In the genomic region with DNA sequence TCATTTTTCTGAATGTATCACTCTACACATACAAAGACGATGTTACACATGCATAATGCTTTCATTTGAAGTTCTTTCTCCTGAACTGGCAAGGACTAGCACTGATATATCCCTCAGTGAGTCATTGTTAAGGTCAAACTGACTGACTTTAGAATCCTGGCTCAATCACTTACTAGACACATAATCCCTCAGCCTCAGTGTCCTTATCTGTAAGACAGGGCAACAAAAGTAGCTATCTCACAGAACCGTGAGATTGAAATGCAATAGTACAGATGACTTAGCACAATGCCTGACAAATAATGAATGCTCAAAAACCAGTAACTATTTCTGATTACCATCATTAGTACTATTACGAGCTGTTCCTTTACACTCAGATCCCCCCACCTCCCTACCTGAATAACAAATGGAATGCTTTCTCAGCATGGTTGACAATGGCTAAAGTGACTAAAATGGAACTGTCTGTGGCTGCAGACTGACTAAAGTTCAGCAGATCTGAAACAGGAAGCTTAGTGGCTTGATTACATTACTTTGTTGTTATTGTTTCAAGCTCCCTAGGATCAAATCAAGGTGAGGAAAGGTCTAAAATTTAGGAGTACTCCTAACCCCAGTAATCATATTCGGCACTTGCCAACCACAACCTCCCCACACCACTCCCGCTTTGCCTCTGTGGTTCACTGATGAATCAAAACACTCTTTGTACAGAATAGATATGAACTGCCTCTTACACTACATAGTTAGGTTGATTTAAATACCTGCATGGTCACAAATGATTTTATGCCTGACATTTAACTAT, we compare ENCODE assay signal across 9 cellular contexts. TPM values are rescaled to one million over a fixed set of nuclear protein-coding genes. Genes with fewer than 3 reads are reported as not detected.
DNase-seq lines count a peak whose midpoint lies in the region; ATAC-seq and TF ChIP-seq lines count a peak whose summit lies in the region.
"Had no signal": no experiment of that assay in that cellular context is flagged by ENCODE, and none has a peak within 500 bp of the region (broad histone marks: within the 10 kb centered on the region; RNA-seq: fewer than 3 reads in every experiment).

No MANE protein-coding gene starts in this region.

- H3K27me3 ChIP-seq in OCI-LY3 (ENCODE audit: low read depth, low read length) = no peaks in the 10 kb centered on the region
- H3K27me3 ChIP-seq in H9 (ENCODE audit: insufficient read depth, low read length) = no peaks in the 10 kb centered on the region
- H3K27me3 ChIP-seq in colonic mucosa = no peaks in the 10 kb centered on the region
- H3K27me3 ChIP-seq: heart right ventricle had no signal

- no peak overlapping the region for H3K4ac ChIP-seq in H9 (ENCODE audit: low read depth, low read length)

- no peaks in the 10 kb centered on the region for H3K9me3 ChIP-seq in OCI-LY3 (ENCODE audit: insufficient read depth, low read length)
- no peaks in the 10 kb centered on the region for H3K9me3 ChIP-seq in H9 (ENCODE audit: control insufficient read depth, low read depth, low read length)
- H3K9me3 ChIP-seq in colonic mucosa = no peaks in the 10 kb centered on the region
- H3K9me3 ChIP-seq: heart right ventricle had no signal

- H4K8ac ChIP-seq in H9 (replicated peaks; ENCODE audit: insufficient read length, low read depth, low read length) = no peak overlapping the region

- H2BK120ac ChIP-seq in H9 (ENCODE audit: low read depth, low read length, poor library complexity, severe bottlenecking) = no peak overlapping the region

- no peak overlapping the region for H4K5ac ChIP-seq in H9 (ENCODE audit: insufficient read length, low read depth, low read length)

- H3K56ac ChIP-seq in H9 (ENCODE audit: insufficient read length, low read depth, low read length) = no peak overlapping the region

- H2BK20ac ChIP-seq in H9 (ENCODE audit: low read depth, low read length, poor library complexity, severe bottlenecking) = no peak overlapping the region

- no peak overlapping the region for H3K23ac ChIP-seq in H9 (ENCODE audit: insufficient read length, low read depth, low read length)

- no peak overlapping the region for H2AK5ac ChIP-seq in H9 (ENCODE audit: insufficient read length, low read length)

- no peak overlapping the region for H3T11ph ChIP-seq in H9 (ENCODE audit: low read length)

- H4K91ac ChIP-seq in H9 (ENCODE audit: insufficient read length, low read depth, low read length) = no peak overlapping the region

- H3K18ac ChIP-seq in H9 (ENCODE audit: insufficient read length, low read depth, low read length) = no peak overlapping the region

- no peak overlapping the region for H3K4me3 Mint-ChIP-seq in H9

- H3K27me3 Mint-ChIP-seq in H9 (ENCODE audit: low read depth) = no peaks in the 10 kb centered on the region

- H3K79me2 ChIP-seq in OCI-LY3 (ENCODE audit: low read length) (no peaks in the 10 kb centered on the region), H9 (ENCODE audit: insufficient read depth, low read length) (no peaks in the 10 kb centered on the region)

- H3K4me2 ChIP-seq in OCI-LY3 (ENCODE audit: low read length) (peak overlapping the region; percentile 40), H9 (ENCODE audit: insufficient read depth, insufficient read length, low read length) (no peak overlapping the region)

- peak overlapping the region in 1 of 3 experiments; percentile 1; a peak in 1 of 7 replicates for H3K27ac Mint-ChIP-seq in H9

- ATAC-seq in GM18519 (IDR thresholded peaks at IDR 0.05; ENCODE audit: low FRiP score, unreplicated experiment) = peak; percentile 56
- peak; percentile 74 for ATAC-seq in GM21825 (IDR thresholded peaks at IDR 0.05; ENCODE audit: unreplicated experiment)

- H2AFZ ChIP-seq in OCI-LY3 (ENCODE audit: low read depth, low read length) (no peak overlapping the region), H9 (ENCODE audit: low read length) (no peak overlapping the region)

- no peak overlapping the region for H2BK12ac ChIP-seq in H9 (ENCODE audit: insufficient read length, low read depth, low read length)

- TF ChIP-seq CTCF in OCI-LY3 (IDR thresholded peaks at IDR 0.05; ENCODE audit: low read depth, low read length) = no peak
- TF ChIP-seq CTCF in foreskin fibroblast (IDR thresholded peaks at IDR 0.05; ENCODE audit: low read depth, low read length) = no peak
- TF ChIP-seq CTCF in H9 (conservative IDR thresholded peaks at IDR 0.05) = no peak
- TF ChIP-seq CTCF in colonic mucosa (IDR thresholded peaks at IDR 0.05) = no peak

- no peak overlapping the region for H3K14ac ChIP-seq in H9 (ENCODE audit: insufficient read depth, low read length)

- H3K4me1 Mint-ChIP-seq in H9 = peaks cover 8 to 10% of the 10 kb centered on the region in 2 experiments

- H3K9ac ChIP-seq in OCI-LY3 (ENCODE audit: low read length) = no peak overlapping the region
- no peak overlapping the region for H3K9ac ChIP-seq in H9 (ENCODE audit: extremely low read depth, insufficient read length, low read length)
- no peak overlapping the region for H3K9ac ChIP-seq in colonic mucosa (ENCODE audit: low read depth in 2 of 2, low read length in 2 of 2)

- H3K27ac ChIP-seq in OCI-LY3 (ENCODE audit: low read length) = no peak overlapping the region
- no peak overlapping the region for H3K27ac ChIP-seq in H9 (ENCODE audit: insufficient read length, low read depth, low read length)
- H3K27ac ChIP-seq in colonic mucosa = no peak overlapping the region
- H3K27ac ChIP-seq: heart right ventricle had no signal

- DNase-seq in foreskin fibroblast = peak; percentile 4 to 46
- no peak for DNase-seq in H9
- no peak for DNase-seq in NK-92 (lab: John Stamatoyannopoulos, UW; ENCODE audit: unreplicated experiment)
- DNase-seq in NCI-H82 treated with DMSO at 0.1 percent for 48 hours (lab: John Stamatoyannopoulos, UW; ENCODE audit: unreplicated experiment) = no peak
- DNase-seq in colonic mucosa = no peak
- DNase-seq: heart right ventricle had no signal

- H2BK15ac ChIP-seq in H9 (ENCODE audit: low read depth, low read length) = no peak overlapping the region

- H2BK5ac ChIP-seq in H9 (ENCODE audit: insufficient read length, low read length) = no peak overlapping the region

- no peaks in the 10 kb centered on the region for H4K20me1 ChIP-seq in OCI-LY3 (ENCODE audit: insufficient read depth, low read length)
- H4K20me1 ChIP-seq in H9 (ENCODE audit: control insufficient read depth, insufficient read depth, insufficient read length) = no peaks in the 10 kb centered on the region

- WGBS in H9 (ENCODE audit: extremely low coverage, insufficient read length, low lambda C conversion rate) = no CpG with 5 or more reads among the region's 5 CpGs

- H3K23me2 ChIP-seq in H9 (ENCODE audit: insufficient read length, low read depth, low read length, poor library complexity, severe bottlenecking) = no peaks in the 10 kb centered on the region

- intact Hi-C loops in colonic mucosa (cut with DNase I) = no loop called here

- no peaks in the 10 kb centered on the region for H3K9me3 Mint-ChIP-seq in H9

- H3K79me1 ChIP-seq in H9 (ENCODE audit: insufficient read depth, low read depth, low read length, poor library complexity, severe bottlenecking) = no peaks in the 10 kb centered on the region

- H3K4me1 ChIP-seq in OCI-LY3 (ENCODE audit: low read length) (peaks cover 13% of the 10 kb centered on the region), H9 (ENCODE audit: insufficient read depth, low read length) (no peaks in the 10 kb centered on the region), colonic mucosa (no peaks in the 10 kb centered on the region)

- no peak overlapping the region for H3K4me3 ChIP-seq in OCI-LY3 (ENCODE audit: low read length)
- no peak overlapping the region for H3K4me3 ChIP-seq in foreskin fibroblast (ENCODE audit: low read depth in 1 of 2, low read length in 2 of 2)
- H3K4me3 ChIP-seq in colonic mucosa = no peak overlapping the region
- H3K4me3 ChIP-seq: heart right ventricle had no signal

- peaks cover 0 to 2% (median 0%) of the 10 kb centered on the region in 3 experiments; a peak in 1 of 7 replicates for H3K36me3 Mint-ChIP-seq in H9 (ENCODE audit: insufficient read depth in 1 of 3, low read depth in 3 of 3)

- H3K36me3 ChIP-seq in OCI-LY3 (replicated peaks; ENCODE audit: low read depth, low read length) = peaks cover 4% of the 10 kb centered on the region
- H3K36me3 ChIP-seq in colonic mucosa = no peaks in the 10 kb centered on the region

RNA-seq across cellular contexts. Expression of a gene that starts 35.8 kb away (rescaled TPM):
- total RNA-seq in H9 (2021) (1.4 and 1.5 TPM in 2 replicates), colonic mucosa (1 to 10 TPM in 1 of 2 donors, under 1 TPM in 1; 0.44 to 1.0 TPM)

RNA-seq across cellular contexts. Expression of a gene that starts 40.9 kb away (rescaled TPM):
- total RNA-seq in H9 (2021) (13.5 and 14.2 TPM in 2 replicates), colonic mucosa (10 to 100 TPM; 30.6 to 42.0 TPM)

Comparison
In these comparisons a context has a peak if more than half of its experiments do, and no peak if none do; other contexts are left out.
1. DNase-seq: peak in foreskin fibroblast (2 of 2); none in H9 (single experiment), NK-92 (single experiment), NCI-H82 treated with DMSO at 0.1 percent for 48 hours (single experiment) and colonic mucosa (single experiment).